8 cellular contexts compared by ENCODE assay signal in genomic region chr17:16419074-16419928, GRCh38. TPM values are rescaled to one million over a fixed set of nuclear protein-coding genes. Genes with fewer than 3 reads are reported as not detected.
DNase-seq lines count a peak whose midpoint lies in the region; ATAC-seq lines count a peak whose summit lies in the region.

No MANE protein-coding gene starts in this region.

- H3K4me3 Mint-ChIP-seq in effector memory CD8-positive, alpha-beta T cell = peak overlapping the region; percentile 94 to 97

- DNase-seq in activated naive CD4-positive, alpha-beta T cell treated with Interleukin-2 at 50 U/mL for 16 hours = peak; percentile 72
- no peak for DNase-seq in activated naive CD4-positive, alpha-beta T cell (lab: John Stamatoyannopoulos, UW)
- DNase-seq in HS-5 (ENCODE audit: low read depth) (peak; percentile 78), renal cortical epithelial cell (ENCODE audit: low read depth) (peak; percentile 92)
- peak; percentile 43 for DNase-seq in activated CD4-positive, alpha-beta T cell treated with anti-CD3 and anti-CD28 coated beads for 1 hour
- no peak for DNase-seq in effector memory CD8-positive, alpha-beta T cell

- ATAC-seq in effector memory CD8-positive, alpha-beta T cell (replicated peaks) = peak; percentile 13
- no peak for ATAC-seq in HG03139 (IDR thresholded peaks at IDR 0.05; ENCODE audit: unreplicated experiment)
- no peak for ATAC-seq in HG03159 (IDR thresholded peaks at IDR 0.05; ENCODE audit: unreplicated experiment)

- H3K9me3 Mint-ChIP-seq in effector memory CD8-positive, alpha-beta T cell = no peaks in the 10 kb centered on the region

- H3K27me3 Mint-ChIP-seq in effector memory CD8-positive, alpha-beta T cell = no peaks in the 10 kb centered on the region

- peaks cover 78% of the 10 kb centered on the region for H3K36me3 Mint-ChIP-seq in effector memory CD8-positive, alpha-beta T cell (ENCODE audit: insufficient read depth)

- peak overlapping the region; percentile 88 to 98 for H3K27ac Mint-ChIP-seq in effector memory CD8-positive, alpha-beta T cell

- peaks cover 44 to 47% of the 10 kb centered on the region in 2 donors for H3K4me1 Mint-ChIP-seq in effector memory CD8-positive, alpha-beta T cell (ENCODE audit: low read depth in 2 of 2)

RNA-seq across cellular contexts. Expression of gene TRPV2, which starts 3.9 kb away (rescaled TPM):
- 5.4 and 14.5 TPM in 2 replicates for total RNA-seq in renal cortical epithelial cell

RNA-seq across cellular contexts. Expression of gene UBB, which starts 38.4 kb away (rescaled TPM):
- total RNA-seq in renal cortical epithelial cell = 1,144 and 1,352 TPM in 2 replicates

Comparison
In these comparisons a context has a peak if more than half of its experiments do, and no peak if none do; other contexts are left out.
1. DNase-seq: peak in activated naive CD4-positive, alpha-beta T cell treated with Interleukin-2 at 50 U/mL for 16 hours (single experiment), HS-5 (single experiment), activated CD4-positive, alpha-beta T cell treated with anti-CD3 and anti-CD28 coated beads for 1 hour (single experiment) and renal cortical epithelial cell (single experiment); none in activated naive CD4-positive, alpha-beta T cell (0 of 4) and effector memory CD8-positive, alpha-beta T cell (0 of 3).